Comparison of ENCODE assay signal across 28 cellular contexts in genomic region chr20:42102000-42102399, GRCh38.
"Had no signal": no experiment of that assay in that cellular context is flagged by ENCODE, and none has a peak within 500 bp of the region (broad histone marks: within the 10 kb centered on the region; RNA-seq: fewer than 3 reads in every experiment).

No MANE protein-coding gene starts in this region.

- H3K27ac ChIP-seq: stomach, suprapubic skin, testis, thoracic aorta, thyroid gland, tibial artery, tibial nerve, transverse colon, upper lobe of left lung, upper lobe of right lung, uterus, vagina had no signal

- H3K27me3 ChIP-seq: suprapubic skin, testis, thyroid gland, tibial artery, tibial nerve, transverse colon, upper lobe of left lung, upper lobe of right lung, uterus, vagina had no signal

- H3K27me3 Mint-ChIP-seq: type B pancreatic cell had no signal

- H3K27ac Mint-ChIP-seq: stimulated activated effector memory CD8-positive, alpha-beta T cell treated with anti-CD3 and anti-CD28 coated beads, Interleukin-12 subunit alpha, Interleukin-12 subunit beta, amount 100 ng/mL, for 72 hours; stimulated activated memory B cell treated with anti-CD40 and anti-IgM and Interleukin-4, amounts not matched to agents 10 μg/mL and 1 μg/mL and 100 μg/mL, for 72 hours; stimulated activated naive B cell treated with anti-CD40 and anti-IgM and Interleukin-4, amounts not matched to agents 10 μg/mL and 1 μg/mL and 100 μg/mL, for 72 hours; stimulated activated naive CD8-positive, alpha-beta T cell treated with anti-CD3 and anti-CD28 coated beads, Interleukin-15, amount 100 ng/mL, for 72 hours; stimulated activated naive CD8-positive, alpha-beta T cell treated with anti-CD3 and anti-CD28 coated beads, Interleukin-15, Interleukin-2, amounts not matched to agents 100 ng/mL and 50 ng/mL, for 24 hours; type B pancreatic cell had no signal

- H3K4me3 Mint-ChIP-seq: stimulated activated effector memory CD8-positive, alpha-beta T cell treated with anti-CD3 and anti-CD28 coated beads, Interleukin-12 subunit alpha, Interleukin-12 subunit beta, amount 100 ng/mL, for 72 hours; stimulated activated memory B cell treated with anti-CD40 and anti-IgM and Interleukin-4, amounts not matched to agents 10 μg/mL and 1 μg/mL and 100 μg/mL, for 72 hours; stimulated activated naive B cell treated with anti-CD40 and anti-IgM and Interleukin-4, amounts not matched to agents 10 μg/mL and 1 μg/mL and 100 μg/mL, for 72 hours; stimulated activated naive CD8-positive, alpha-beta T cell treated with anti-CD3 and anti-CD28 coated beads, Interleukin-15, amount 100 ng/mL, for 72 hours; stimulated activated naive CD8-positive, alpha-beta T cell treated with anti-CD3 and anti-CD28 coated beads, Interleukin-15, Interleukin-2, amounts not matched to agents 100 ng/mL and 50 ng/mL, for 24 hours; type B pancreatic cell had no signal

- H3K4me1 Mint-ChIP-seq: stimulated activated effector memory CD8-positive, alpha-beta T cell treated with anti-CD3 and anti-CD28 coated beads, Interleukin-12 subunit alpha, Interleukin-12 subunit beta, amount 100 ng/mL, for 72 hours; stimulated activated memory B cell treated with anti-CD40 and anti-IgM and Interleukin-4, amounts not matched to agents 10 μg/mL and 1 μg/mL and 100 μg/mL, for 72 hours; stimulated activated naive B cell treated with anti-CD40 and anti-IgM and Interleukin-4, amounts not matched to agents 10 μg/mL and 1 μg/mL and 100 μg/mL, for 72 hours; stimulated activated naive CD8-positive, alpha-beta T cell treated with anti-CD3 and anti-CD28 coated beads, Interleukin-15, amount 100 ng/mL, for 72 hours had no signal

- H3K9me3 ChIP-seq: stomach, suprapubic skin, testis, thoracic aorta, thyroid gland, tibial artery, transverse colon, upper lobe of left lung, upper lobe of right lung, uterus, vagina had no signal

- H3K4me3 ChIP-seq: stomach, suprapubic skin, testis, thoracic aorta, thyroid gland, tibial artery, tibial nerve, transverse colon, upper lobe of left lung, upper lobe of right lung, uterus, vagina had no signal

- H3K4me1 ChIP-seq: suprapubic skin, thyroid gland, tibial artery, tibial nerve, transverse colon, upper lobe of left lung, upper lobe of right lung, uterus, vagina had no signal

- H3K9me3 Mint-ChIP-seq: stimulated activated memory B cell treated with anti-CD40 and anti-IgM and Interleukin-4, amounts not matched to agents 10 μg/mL and 1 μg/mL and 100 μg/mL, for 72 hours; stimulated activated naive CD8-positive, alpha-beta T cell treated with anti-CD3 and anti-CD28 coated beads, Interleukin-15, Interleukin-2, amounts not matched to agents 100 ng/mL and 50 ng/mL, for 24 hours; type B pancreatic cell had no signal

- H3K36me3 Mint-ChIP-seq: stimulated activated effector memory CD8-positive, alpha-beta T cell treated with anti-CD3 and anti-CD28 coated beads, Interleukin-12 subunit alpha, Interleukin-12 subunit beta, amount 100 ng/mL, for 72 hours; stimulated activated memory B cell treated with anti-CD40 and anti-IgM and Interleukin-4, amounts not matched to agents 10 μg/mL and 1 μg/mL and 100 μg/mL, for 72 hours; stimulated activated naive B cell treated with anti-CD40 and anti-IgM and Interleukin-4, amounts not matched to agents 10 μg/mL and 1 μg/mL and 100 μg/mL, for 72 hours; type B pancreatic cell had no signal

- DNase-seq: stimulated activated CD4-positive, alpha-beta T cell treated with anti-CD3 and anti-CD28 coated beads, Interleukin-2, amount 100 ng/mL, for 48 hours; stimulated activated CD4-positive, alpha-beta T cell treated with anti-CD3 and anti-CD28 coated beads, Interleukin-4, amount 100 ng/mL, for 1 hour; stimulated activated CD4-positive, alpha-beta T cell treated with anti-CD3 and anti-CD28 coated beads, Interleukin-4, amount 100 ng/mL, for 24 hours; stimulated activated CD4-positive, alpha-beta T cell treated with anti-CD3 and anti-CD28 coated beads, Interleukin-4, amount 100 ng/mL, for 4 hours; stimulated activated CD8-positive, alpha-beta memory T cell treated with anti-CD3 and anti-CD28 coated beads, Interleukin-4, amount 100 ng/mL, for 48 hours; stimulated activated naive B cell treated with anti-CD40 and anti-IgM and Interleukin-4, amounts not matched to agents 10 μg/mL and 1 μg/mL and 100 μg/mL, for 72 hours; stimulated activated naive CD4-positive, alpha-beta T cell; stimulated activated naive CD4-positive, alpha-beta T cell treated with Interleukin-2 at 50 U/mL for 16 hours; stimulated activated naive CD8-positive, alpha-beta T cell treated with anti-CD3 and anti-CD28 coated beads, Interleukin-15, amount 100 ng/mL, for 72 hours; stimulated activated naive CD8-positive, alpha-beta T cell treated with anti-CD3 and anti-CD28 coated beads, Interleukin-15, Interleukin-2, amounts not matched to agents 100 U/mL and 50 U/mL, for 24 hours; stomach; substantia nigra; testis; thyroid gland; tibial artery; transverse colon; trophoblast cell; upper lobe of right lung; uterus had no signal

- H3K36me3 ChIP-seq: stomach, suprapubic skin, thoracic aorta, thyroid gland, tibial artery, tibial nerve, transverse colon, upper lobe of left lung, upper lobe of right lung, uterus, vagina had no signal

- ATAC-seq: stimulated activated effector memory CD8-positive, alpha-beta T cell treated with anti-CD3 and anti-CD28 coated beads, Interleukin-12 subunit alpha, Interleukin-12 subunit beta, amount 100 ng/mL, for 72 hours; stimulated activated memory B cell treated with anti-CD40 and anti-IgM and Interleukin-4, amounts not matched to agents 10 μg/mL and 1 μg/mL and 100 μg/mL, for 72 hours; stimulated activated naive B cell treated with anti-CD40 and anti-IgM and Interleukin-4, amounts not matched to agents 10 μg/mL and 1 μg/mL and 100 μg/mL, for 72 hours; stimulated activated naive CD8-positive, alpha-beta T cell treated with anti-CD3 and anti-CD28 coated beads, Interleukin-15, amount 100 ng/mL, for 72 hours; stimulated activated naive CD8-positive, alpha-beta T cell treated with anti-CD3 and anti-CD28 coated beads, Interleukin-15, Interleukin-2, amounts not matched to agents 100 U/mL and 50 U/mL, for 24 hours; upper lobe of right lung had no signal
